In the genomic region with DNA sequence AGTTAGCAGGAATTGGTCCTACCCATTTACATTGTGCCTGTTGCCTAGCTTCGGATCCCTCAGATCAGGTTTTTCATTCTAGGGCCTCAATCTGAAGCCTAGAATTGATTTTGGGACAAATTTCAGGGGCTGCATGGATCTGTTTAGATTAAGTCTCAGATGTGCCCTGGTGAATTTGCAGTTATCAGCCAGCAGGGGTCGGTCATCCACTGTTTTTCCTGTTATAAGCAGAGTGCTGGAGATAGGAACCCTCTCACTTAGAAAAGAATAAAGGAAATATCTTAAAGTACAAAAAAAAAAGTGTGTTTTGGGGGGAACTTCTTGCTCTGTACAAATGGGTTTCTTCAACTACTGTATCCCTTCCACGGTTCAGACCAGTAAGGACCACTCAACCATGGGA, we compare ENCODE assay signal across 1 cellular context.
TF ChIP-seq lines count a peak whose summit lies in the region.

No MANE protein-coding gene starts in this region.

TF ChIP-seq in HCT116, 20 proteins besides CTCF, POLR2A, EP300 and RAD21 (continued from another document):
- TF ChIP-seq, protein P1, sequence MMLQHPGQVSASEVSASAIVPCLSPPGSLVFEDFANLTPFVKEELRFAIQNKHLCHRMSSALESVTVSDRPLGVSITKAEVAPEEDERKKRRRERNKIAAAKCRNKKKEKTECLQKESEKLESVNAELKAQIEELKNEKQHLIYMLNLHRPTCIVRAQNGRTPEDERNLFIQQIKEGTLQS (IDR thresholded peaks at IDR 0.05): no peak
- no peak for TF ChIP-seq FOSL1 (IDR thresholded peaks at IDR 0.05; ENCODE audit: low read depth)
- no peak for TF ChIP-seq TCF7L2 (IDR thresholded peaks at IDR 0.05; ENCODE audit: borderline replicate concordance, extremely low read depth, insufficient read depth, insufficient read length)
- no peak for TF ChIP-seq POLR2AphosphoS5 (IDR thresholded peaks at IDR 0.05; ENCODE audit: low read depth, low read length)
- no peak for TF ChIP-seq ELF1 (IDR thresholded peaks at IDR 0.05; ENCODE audit: borderline replicate concordance, low read depth)
- no peak for TF ChIP-seq JUND (IDR thresholded peaks at IDR 0.05)
- TF ChIP-seq EZH2 (IDR thresholded peaks at IDR 0.05): no peak
- TF ChIP-seq, protein P2, sequence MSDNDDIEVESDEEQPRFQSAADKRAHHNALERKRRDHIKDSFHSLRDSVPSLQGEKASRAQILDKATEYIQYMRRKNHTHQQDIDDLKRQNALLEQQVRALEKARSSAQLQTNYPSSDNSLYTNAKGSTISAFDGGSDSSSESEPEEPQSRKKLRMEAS (IDR thresholded peaks at IDR 0.05): no peak
- TF ChIP-seq YY1 (IDR thresholded peaks at IDR 0.05; ENCODE audit: extremely low read depth, insufficient replicate concordance, low read depth, low read length): no peak
- TF ChIP-seq, protein P3, sequence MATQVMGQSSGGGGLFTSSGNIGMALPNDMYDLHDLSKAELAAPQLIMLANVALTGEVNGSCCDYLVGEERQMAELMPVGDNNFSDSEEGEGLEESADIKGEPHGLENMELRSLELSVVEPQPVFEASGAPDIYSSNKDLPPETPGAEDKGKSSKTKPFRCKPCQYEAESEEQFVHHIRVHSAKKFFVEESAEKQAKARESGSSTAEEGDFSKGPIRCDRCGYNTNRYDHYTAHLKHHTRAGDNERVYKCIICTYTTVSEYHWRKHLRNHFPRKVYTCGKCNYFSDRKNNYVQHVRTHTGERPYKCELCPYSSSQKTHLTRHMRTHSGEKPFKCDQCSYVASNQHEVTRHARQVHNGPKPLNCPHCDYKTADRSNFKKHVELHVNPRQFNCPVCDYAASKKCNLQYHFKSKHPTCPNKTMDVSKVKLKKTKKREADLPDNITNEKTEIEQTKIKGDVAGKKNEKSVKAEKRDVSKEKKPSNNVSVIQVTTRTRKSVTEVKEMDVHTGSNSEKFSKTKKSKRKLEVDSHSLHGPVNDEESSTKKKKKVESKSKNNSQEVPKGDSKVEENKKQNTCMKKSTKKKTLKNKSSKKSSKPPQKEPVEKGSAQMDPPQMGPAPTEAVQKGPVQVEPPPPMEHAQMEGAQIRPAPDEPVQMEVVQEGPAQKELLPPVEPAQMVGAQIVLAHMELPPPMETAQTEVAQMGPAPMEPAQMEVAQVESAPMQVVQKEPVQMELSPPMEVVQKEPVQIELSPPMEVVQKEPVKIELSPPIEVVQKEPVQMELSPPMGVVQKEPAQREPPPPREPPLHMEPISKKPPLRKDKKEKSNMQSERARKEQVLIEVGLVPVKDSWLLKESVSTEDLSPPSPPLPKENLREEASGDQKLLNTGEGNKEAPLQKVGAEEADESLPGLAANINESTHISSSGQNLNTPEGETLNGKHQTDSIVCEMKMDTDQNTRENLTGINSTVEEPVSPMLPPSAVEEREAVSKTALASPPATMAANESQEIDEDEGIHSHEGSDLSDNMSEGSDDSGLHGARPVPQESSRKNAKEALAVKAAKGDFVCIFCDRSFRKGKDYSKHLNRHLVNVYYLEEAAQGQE (IDR thresholded peaks at IDR 0.05; ENCODE audit: low read depth): no peak
- TF ChIP-seq EGR1 (IDR thresholded peaks at IDR 0.05; ENCODE audit: low read depth): no peak
